ENCODE assay signal across 8 cellular contexts in the genomic region with DNA sequence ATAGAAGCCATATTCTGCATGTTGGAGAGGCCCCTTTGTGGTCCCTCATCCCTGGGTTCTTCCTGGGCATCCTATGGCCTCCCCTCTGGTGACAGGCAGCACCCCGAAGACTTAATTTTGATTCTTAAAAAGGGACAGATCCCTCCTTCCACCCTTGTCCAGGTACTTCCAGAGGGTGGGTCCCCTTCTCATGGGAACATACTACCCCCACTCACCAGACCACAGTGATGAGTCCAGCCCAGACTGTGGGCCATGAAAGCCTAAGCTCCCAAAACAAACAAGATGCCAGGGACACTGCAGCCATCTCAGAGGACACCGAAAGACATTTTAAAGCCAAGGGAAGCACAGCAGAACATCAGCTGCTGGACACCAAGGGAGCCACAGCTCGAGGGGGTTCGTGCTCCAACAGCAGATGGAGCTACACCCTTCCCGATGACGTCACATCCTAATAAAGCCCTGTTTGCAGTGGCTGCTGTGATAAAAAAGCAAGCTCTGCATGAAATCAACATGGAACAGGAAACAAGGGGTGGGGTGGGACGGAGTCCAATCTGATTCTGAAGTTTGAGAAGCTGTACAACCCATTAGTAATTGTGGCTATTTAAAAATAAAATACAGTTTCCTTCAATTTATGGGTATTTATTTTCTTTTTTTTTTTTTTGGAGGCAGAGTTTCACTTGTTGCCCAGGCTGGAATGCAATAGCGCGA. TPM values are rescaled to one million over a fixed set of nuclear protein-coding genes. Genes with fewer than 3 reads are reported as not detected.
DNase-seq lines count a peak whose midpoint lies in the region; ATAC-seq and TF ChIP-seq lines count a peak whose summit lies in the region.

No MANE protein-coding gene starts in this region.

- H3K4me1 ChIP-seq in SJSA1 (replicated peaks), result peaks cover 46% of the 10 kb centered on the region
- peaks cover 31% of the 10 kb centered on the region for H3K4me1 ChIP-seq in stomach smooth muscle (ENCODE audit: control insufficient read depth, insufficient read depth, low read length)
- H3K4me1 ChIP-seq in MM.1S (ENCODE audit: low read length), result no peaks in the 10 kb centered on the region

- no peak overlapping the region for H3K4me2 ChIP-seq in MM.1S (ENCODE audit: low read depth, low read length)

- H4K20me1 ChIP-seq in MM.1S (ENCODE audit: insufficient read depth, low read length), result peaks cover 26% of the 10 kb centered on the region

- no peaks in the 10 kb centered on the region; the same call in 1 of the 2 replicates for H3K36me3 ChIP-seq in H7 (replicated peaks; ENCODE audit: control insufficient read depth, insufficient read depth, low read length)
- peaks cover 41% of the 10 kb centered on the region for H3K36me3 ChIP-seq in SJSA1
- H3K36me3 ChIP-seq in stomach smooth muscle (ENCODE audit: control insufficient read depth in 2 of 2, insufficient read depth in 2 of 2, low read length in 2 of 2), result peaks cover 0 to 2% of the 10 kb centered on the region in 2 donors
- H3K36me3 ChIP-seq in MM.1S (replicated peaks; ENCODE audit: insufficient read depth, low read length), result no peaks in the 10 kb centered on the region

- no peaks in the 10 kb centered on the region; the same call in 1 of the 2 replicates for H3F3A ChIP-seq in MM.1S (ENCODE audit: insufficient read depth, low read length)

- DNase-seq in AG09309 (ENCODE audit: low read depth) (peak; percentile 81), H7 (peak; percentile 74), SJSA1 (ENCODE audit: low read depth in 1 of 2, low spot score in 2 of 2) (peak; percentile 69 to 78), choroid plexus epithelial cell (ENCODE audit: low read depth) (peak; percentile 88), MM.1S (no peak)

- TF ChIP-seq CTCF in AG09309 (IDR thresholded peaks at IDR 0.05; ENCODE audit: control insufficient read depth, insufficient read depth, low read depth, low read length, missing control alignments) (peak; percentile 59), choroid plexus epithelial cell (conservative IDR thresholded peaks at IDR 0.05; ENCODE audit: low read depth, low read length) (peak; percentile 71), MM.1S (IDR thresholded peaks at IDR 0.05; ENCODE audit: low read length) (no peak)

- ATAC-seq in HG02973 (IDR thresholded peaks at IDR 0.05; ENCODE audit: unreplicated experiment), result no peak

- H3K9me3 ChIP-seq in SJSA1 (replicated peaks) (no peaks in the 10 kb centered on the region), stomach smooth muscle (ENCODE audit: control insufficient read depth in 2 of 2, low read length in 2 of 2) (no peaks in the 10 kb centered on the region), MM.1S (replicated peaks; ENCODE audit: insufficient read depth, low read length) (no peaks in the 10 kb centered on the region)

- H3K4me3 ChIP-seq in AG09309 (ENCODE audit: control insufficient read depth, low read depth, low read length), result peak overlapping the region; percentile 3; the same call in 1 of the 2 replicates
- no peak overlapping the region for H3K4me3 ChIP-seq in H7 (ENCODE audit: insufficient read depth, low read depth, low read length)
- no peak overlapping the region for H3K4me3 ChIP-seq in SJSA1
- no peak overlapping the region for H3K4me3 ChIP-seq in choroid plexus epithelial cell (ENCODE audit: low read depth, low read length)
- H3K4me3 ChIP-seq in stomach smooth muscle (ENCODE audit: low read length in 2 of 2), result peak overlapping the region in 1 of 2 donors; percentile 29
- H3K4me3 ChIP-seq in MM.1S (ENCODE audit: low read length), result no peak overlapping the region

- H3K9me2 ChIP-seq in MM.1S (replicated peaks; ENCODE audit: insufficient read depth, low read length), result no peaks in the 10 kb centered on the region

- H3K27me3 ChIP-seq in H7 (ENCODE audit: control insufficient read depth, insufficient read depth, low read length), result no peaks in the 10 kb centered on the region
- no peaks in the 10 kb centered on the region for H3K27me3 ChIP-seq in SJSA1 (replicated peaks)
- H3K27me3 ChIP-seq in layer of hippocampus (ENCODE audit: control insufficient read depth, insufficient read depth, low read length), result no peaks in the 10 kb centered on the region
- H3K27me3 ChIP-seq in stomach smooth muscle (ENCODE audit: control insufficient read depth in 1 of 2, insufficient read depth in 2 of 2, low read length in 2 of 2), result no peaks in the 10 kb centered on the region
- no peaks in the 10 kb centered on the region for H3K27me3 ChIP-seq in MM.1S (replicated peaks; ENCODE audit: insufficient read depth, low read length)

- H2AFZ ChIP-seq in MM.1S (ENCODE audit: low read length), result no peak overlapping the region

- H3K79me2 ChIP-seq in MM.1S (ENCODE audit: low read length), result peaks cover 100% of the 10 kb centered on the region

- H3K27ac ChIP-seq in SJSA1, result peak overlapping the region; percentile 71
- H3K27ac ChIP-seq in layer of hippocampus (ENCODE audit: low read depth, low read length), result peak overlapping the region; percentile 73
- H3K27ac ChIP-seq in stomach smooth muscle (ENCODE audit: low read length), result peak overlapping the region; percentile 41
- no peak overlapping the region for H3K27ac ChIP-seq in MM.1S (ENCODE audit: low read length)

- H3K9ac ChIP-seq in stomach smooth muscle (ENCODE audit: low read length in 2 of 2) (no peak overlapping the region), MM.1S (ENCODE audit: low read length) (no peak overlapping the region)

RNA-seq across cellular contexts. Expression of gene GNB1, which starts 32.4 kb away (rescaled TPM):
- 135 and 159 TPM in 2 replicates for total RNA-seq in H7 (2014; rRNA removed; shearing (Covaris generic))
- total RNA-seq in SJSA1 (2014; rRNA removed; shearing (Covaris generic)), result 98.9 and 108 TPM in 2 replicates

RNA-seq across cellular contexts. Expression of gene CALML6, which starts 56.5 kb away (rescaled TPM):
- 1.6 and 3.7 TPM in 2 replicates for total RNA-seq in H7 (2014; rRNA removed; shearing (Covaris generic))
- total RNA-seq in SJSA1 (2014; rRNA removed; shearing (Covaris generic)), result 0.41 TPM in 1 of 2 replicates, not detected in the other
